In genomic region chrX:3706481-3706880, GRCh38 we compare ENCODE assay signal across 22 cellular contexts. TPM values are rescaled to one million over a fixed set of nuclear protein-coding genes. Genes with fewer than 3 reads are reported as not detected.
DNase-seq lines count a peak whose midpoint lies in the region; ATAC-seq lines count a peak whose summit lies in the region.
"Had no signal": no experiment of that assay in that cellular context is flagged by ENCODE, and none has a peak within 500 bp of the region (broad histone marks: within the 10 kb centered on the region; RNA-seq: fewer than 3 reads in every experiment).

No MANE protein-coding gene starts in this region.

- H3K27me3 ChIP-seq in BLaER1, result no peaks in the 10 kb centered on the region
- H3K27me3 ChIP-seq: pancreas had no signal

- CTCF ChIA-PET in activated CD8-positive, alpha-beta T cell treated with anti-CD3 and anti-CD28 coated beads, Interleukin-2, amount 10 ng/mL, durations not matched to agents 7 days and 5 days (lab: Charles Lee), result no interaction called here

- H3K27ac ChIP-seq in BLaER1, result no peak overlapping the region
- H3K27ac ChIP-seq: 22Rv1, pancreas had no signal

- no peaks in the 10 kb centered on the region for H3K27me3 Mint-ChIP-seq in T-helper 1 cell treated with Interleukin-12 subunit alpha and Interleukin-12 subunit beta and Interleukin-4 antibody, amounts not matched to agents 30 μg/mL and 1 μg/mL, for 36 hours (ENCODE audit: low read depth)
- no peaks in the 10 kb centered on the region for H3K27me3 Mint-ChIP-seq in activated CD8-positive, alpha-beta T cell treated with anti-CD3 and anti-CD28 coated beads, Interleukin-2, amount 10 ng/mL, durations not matched to agents 7 days and 5 days (ENCODE audit: low read depth)
- H3K27me3 Mint-ChIP-seq in effector memory CD8-positive, alpha-beta T cell, result no peaks in the 10 kb centered on the region

- H3K4me1 Mint-ChIP-seq in T-helper 1 cell treated with Interleukin-12 subunit alpha and Interleukin-12 subunit beta and Interleukin-4 antibody, amounts not matched to agents 30 μg/mL and 1 μg/mL, for 36 hours (ENCODE audit: low read depth), result peaks cover 48% of the 10 kb centered on the region
- H3K4me1 Mint-ChIP-seq in activated CD8-positive, alpha-beta T cell treated with anti-CD3 and anti-CD28 coated beads, Interleukin-2, amount 10 ng/mL, durations not matched to agents 7 days and 5 days (ENCODE audit: low read depth), result peaks cover 83% of the 10 kb centered on the region
- H3K4me1 Mint-ChIP-seq in effector memory CD8-positive, alpha-beta T cell (ENCODE audit: low read depth in 2 of 2), result peaks cover 17% of the 10 kb centered on the region in 2 donors

- H3K4me1 ChIP-seq in BLaER1, result peaks cover 86% of the 10 kb centered on the region
- H3K4me1 ChIP-seq: pancreas had no signal

- H3K4me3 ChIP-seq in BLaER1, result 0 out of 2 replicates have a peak overlapping the region, but pooled peaks have one; percentile 22
- H3K4me3 ChIP-seq: pancreas had no signal

- POLR2A ChIA-PET in activated CD8-positive, alpha-beta T cell treated with anti-CD3 and anti-CD28 coated beads, Interleukin-2, amount 10 ng/mL, durations not matched to agents 7 days and 5 days (lab: Charles Lee), result interaction anchor here (0.6 to 0.8 kb wide), 2 partner anchors 38 to 42 kb away, joined by 3 read pairs; no protein-coding TSS in a partner anchor

- H3K4me2 ChIP-seq in BLaER1, result peak overlapping the region; percentile 62

- no peak overlapping the region for H3K9ac ChIP-seq in BLaER1

- peak overlapping the region; percentile 31 for H3K4me3 Mint-ChIP-seq in T-helper 1 cell treated with Interleukin-12 subunit alpha and Interleukin-12 subunit beta and Interleukin-4 antibody, amounts not matched to agents 30 μg/mL and 1 μg/mL, for 36 hours
- H3K4me3 Mint-ChIP-seq in activated CD8-positive, alpha-beta T cell treated with anti-CD3 and anti-CD28 coated beads, Interleukin-2, amount 10 ng/mL, durations not matched to agents 7 days and 5 days, result peak overlapping the region; percentile 38
- peak overlapping the region; percentile 20 to 33 for H3K4me3 Mint-ChIP-seq in effector memory CD8-positive, alpha-beta T cell
- H3K4me3 Mint-ChIP-seq: CD14-positive monocyte, neural crest cell, WTC11 had no signal

- no peak for DNase-seq in T-helper 1 cell
- no peak for DNase-seq in activated CD8-positive, alpha-beta T cell treated with anti-CD3 and anti-CD28 coated beads, Interleukin-2, amount 10 ng/mL, durations not matched to agents 7 days and 5 days
- DNase-seq in effector memory CD8-positive, alpha-beta T cell, result no peak
- no peak for DNase-seq in NCI-H146 treated with DMSO at 0.1 percent for 48 hours (lab: John Stamatoyannopoulos, UW; ENCODE audit: unreplicated experiment)
- DNase-seq: activated CD4-positive, alpha-beta T cell treated with anti-CD3 and anti-CD28 coated beads, Interleukin-2, amount 50 U/mL, for 4 hours; aorta; effector CD8-positive, alpha-beta T cell; erythroblast; left colon; NCI-H1694; NCI-H774; pancreas; retina; stimulated activated naive CD4-positive, alpha-beta T cell treated with Interleukin-2 at 50 U/mL for 16 hours had no signal

- peaks cover 32% of the 10 kb centered on the region for H3K36me3 Mint-ChIP-seq in T-helper 1 cell treated with Interleukin-12 subunit alpha and Interleukin-12 subunit beta and Interleukin-4 antibody, amounts not matched to agents 30 μg/mL and 1 μg/mL, for 36 hours (ENCODE audit: low read depth)
- H3K36me3 Mint-ChIP-seq in activated CD8-positive, alpha-beta T cell treated with anti-CD3 and anti-CD28 coated beads, Interleukin-2, amount 10 ng/mL, durations not matched to agents 7 days and 5 days (ENCODE audit: low read depth), result peaks cover 82% of the 10 kb centered on the region
- peaks cover 76% of the 10 kb centered on the region for H3K36me3 Mint-ChIP-seq in effector memory CD8-positive, alpha-beta T cell (ENCODE audit: insufficient read depth)

- no peak for ATAC-seq in activated CD8-positive, alpha-beta T cell treated with anti-CD3 and anti-CD28 coated beads, Interleukin-2, amount 10 ng/mL, durations not matched to agents 7 days and 5 days
- no peak for ATAC-seq in effector memory CD8-positive, alpha-beta T cell (replicated peaks)
- ATAC-seq in GM21786 (IDR thresholded peaks at IDR 0.05; ENCODE audit: unreplicated experiment), result no peak
- no peak for ATAC-seq in HG03565 (IDR thresholded peaks at IDR 0.05; ENCODE audit: unreplicated experiment)
- ATAC-seq: left colon, pancreas, WTC11 had no signal

- peaks cover 80% of the 10 kb centered on the region for H3K36me3 ChIP-seq in BLaER1
- H3K36me3 ChIP-seq: pancreas had no signal

- peaks cover 100% of the 10 kb centered on the region for H4K20me1 ChIP-seq in BLaER1

- H3K9me3 ChIP-seq in BLaER1, result peaks cover 14% of the 10 kb centered on the region; the same call in 1 of the 2 replicates
- H3K9me3 ChIP-seq: pancreas had no signal

- H3K27ac Mint-ChIP-seq in T-helper 1 cell treated with Interleukin-12 subunit alpha and Interleukin-12 subunit beta and Interleukin-4 antibody, amounts not matched to agents 30 μg/mL and 1 μg/mL, for 36 hours, result no peak overlapping the region
- peak overlapping the region; percentile 60 for H3K27ac Mint-ChIP-seq in activated CD8-positive, alpha-beta T cell treated with anti-CD3 and anti-CD28 coated beads, Interleukin-2, amount 10 ng/mL, durations not matched to agents 7 days and 5 days
- peak overlapping the region; percentile 83 to 93 for H3K27ac Mint-ChIP-seq in effector memory CD8-positive, alpha-beta T cell
- H3K27ac Mint-ChIP-seq: WTC11 had no signal

- no peaks in the 10 kb centered on the region for H3K9me3 Mint-ChIP-seq in T-helper 1 cell treated with Interleukin-12 subunit alpha and Interleukin-12 subunit beta and Interleukin-4 antibody, amounts not matched to agents 30 μg/mL and 1 μg/mL, for 36 hours
- H3K9me3 Mint-ChIP-seq in activated CD8-positive, alpha-beta T cell treated with anti-CD3 and anti-CD28 coated beads, Interleukin-2, amount 10 ng/mL, durations not matched to agents 7 days and 5 days (ENCODE audit: insufficient read depth), result no peaks in the 10 kb centered on the region
- H3K9me3 Mint-ChIP-seq in effector memory CD8-positive, alpha-beta T cell, result no peaks in the 10 kb centered on the region
- H3K9me3 Mint-ChIP-seq: CD14-positive monocyte, neural crest cell, WTC11 had no signal

RNA-seq across cellular contexts. Expression of gene PRKX, which starts 7.0 kb away (rescaled TPM):
- 100 to 1,000 TPM; 123 TPM for total RNA-seq in activated CD8-positive, alpha-beta T cell treated with anti-CD3 and anti-CD28 coated beads, Interleukin-2, amount 10 ng/mL, durations not matched to agents 7 days and 5 days
